1 cellular context compared by ENCODE assay signal in the genomic region with DNA sequence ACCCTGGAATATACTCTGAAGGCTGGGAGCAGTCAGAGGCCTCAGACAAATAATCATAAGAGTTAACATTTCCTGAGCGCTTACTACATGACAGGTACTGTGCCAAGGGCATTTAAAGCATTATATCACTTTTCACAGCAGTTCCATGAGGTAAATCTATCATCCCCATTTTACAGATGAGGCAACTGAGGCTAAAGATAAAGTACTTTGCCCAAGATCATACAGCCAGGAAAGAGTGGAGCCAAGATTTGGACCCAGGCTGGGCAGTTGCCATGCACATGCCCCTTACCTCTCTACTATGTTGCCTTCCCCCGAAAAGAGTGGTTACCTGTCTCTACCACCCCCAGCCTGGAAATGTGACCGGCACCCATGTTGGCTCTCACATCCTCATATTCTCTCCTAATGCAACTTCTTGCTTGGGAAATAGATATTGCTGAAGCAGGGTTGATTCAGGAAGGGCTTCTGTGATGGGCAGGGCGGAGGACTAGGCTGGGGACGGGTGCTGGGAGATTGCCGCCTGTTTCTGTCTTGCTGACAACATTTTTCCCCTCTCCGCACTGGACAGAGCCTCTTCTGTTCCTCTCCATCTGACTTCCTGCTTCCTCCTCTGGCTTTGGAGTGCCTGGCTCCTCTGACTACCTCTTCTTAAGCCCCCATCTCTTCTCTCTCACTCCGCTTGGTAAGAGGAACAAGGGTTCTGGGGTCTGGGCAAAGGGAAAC.
TF ChIP-seq lines count a peak whose summit lies in the region.

No MANE protein-coding gene starts in this region.

TF ChIP-seq in H1, 55 proteins besides CTCF, POLR2A, EP300 and RAD21:
- TF ChIP-seq TAF1 (IDR thresholded peaks at IDR 0.05; ENCODE audit: low read depth, low read length) (no peak), KDM5A (IDR thresholded peaks at IDR 0.05; ENCODE audit: low read length) (no peak), ASH2L (IDR thresholded peaks at IDR 0.05; ENCODE audit: low read length) (no peak)
